Comparison of ENCODE assay signal across 29 cellular contexts in genomic region chr16:88503771-88504488, GRCh38. TPM values are rescaled to one million over a fixed set of nuclear protein-coding genes. Genes with fewer than 3 reads are reported as not detected.
DNase-seq lines count a peak whose midpoint lies in the region; ATAC-seq and TF ChIP-seq lines count a peak whose summit lies in the region.
"Had no signal": no experiment of that assay in that cellular context is flagged by ENCODE, and none has a peak within 500 bp of the region (broad histone marks: within the 10 kb centered on the region; RNA-seq: fewer than 3 reads in every experiment).

No MANE protein-coding gene starts in this region.

- H3K4me1 Mint-ChIP-seq in activated naive CD8-positive, alpha-beta T cell treated with anti-CD3 and anti-CD28 coated beads, Interleukin-2, amount 50 U/mL, for 24 hours = peaks cover 6% of the 10 kb centered on the region
- no peaks in the 10 kb centered on the region for H3K4me1 Mint-ChIP-seq in activated naive CD8-positive, alpha-beta T cell treated with anti-CD3 and anti-CD28 coated beads for 36 hours
- H3K4me1 Mint-ChIP-seq in type B pancreatic cell (ENCODE audit: unreplicated experiment) = peaks cover 1% of the 10 kb centered on the region
- H3K4me1 Mint-ChIP-seq: GM23338 had no signal

- no peaks in the 10 kb centered on the region for H3K36me3 Mint-ChIP-seq in activated naive CD8-positive, alpha-beta T cell treated with anti-CD3 and anti-CD28 coated beads, Interleukin-2, amount 50 U/mL, for 24 hours (ENCODE audit: low read depth)
- peaks cover 1% of the 10 kb centered on the region for H3K36me3 Mint-ChIP-seq in activated naive CD8-positive, alpha-beta T cell treated with anti-CD3 and anti-CD28 coated beads for 36 hours
- H3K36me3 Mint-ChIP-seq in type B pancreatic cell = no peaks in the 10 kb centered on the region
- H3K36me3 Mint-ChIP-seq: memory B cell, T-cell had no signal

- H3K4me3 ChIP-seq in body of pancreas (no peak overlapping the region), mesenchymal stem cell (ENCODE audit: insufficient read depth in 1 of 2, low read depth in 1 of 2, low read length in 2 of 2) (peak overlapping the region in 1 of 2 experiments; percentile 17)
- H3K4me3 ChIP-seq: GM23338, prostate gland, upper lobe of left lung had no signal

- H3K23ac ChIP-seq in mesenchymal stem cell (ENCODE audit: low read length in 2 of 2) = no peak overlapping the region

- H3K4me2 ChIP-seq in mesenchymal stem cell (ENCODE audit: low read length, poor library complexity, severe bottlenecking) = no peak overlapping the region
- H3K4me2 ChIP-seq: GM23338 had no signal

- no peak for ATAC-seq in activated naive CD8-positive, alpha-beta T cell treated with anti-CD3 and anti-CD28 coated beads, Interleukin-2, amount 50 U/mL, for 24 hours
- no peak for ATAC-seq in body of pancreas
- no peak for ATAC-seq in left colon
- ATAC-seq: GM23338, sciatic nerve, T-cell had no signal

- no peak overlapping the region for H4K91ac ChIP-seq in mesenchymal stem cell (ENCODE audit: low read length)

- no peaks in the 10 kb centered on the region for H3K79me1 ChIP-seq in mesenchymal stem cell (replicated peaks; ENCODE audit: low read length, poor library complexity, severe bottlenecking)

- H3K36me3 ChIP-seq in body of pancreas (replicated peaks in 1 of 2; ENCODE audit: insufficient read depth in 1 of 2, low read depth in 2 of 2) (no peaks in the 10 kb centered on the region), mesenchymal stem cell (ENCODE audit: control insufficient read depth in 1 of 2, insufficient read depth in 2 of 2, low read depth in 1 of 2, low read length in 2 of 2) (peaks cover 0 to 16% of the 10 kb centered on the region in 2 experiments)
- H3K36me3 ChIP-seq: prostate gland, upper lobe of left lung had no signal

- H3K9ac ChIP-seq in mesenchymal stem cell (ENCODE audit: low read length) = no peak overlapping the region

- H3K4me1 ChIP-seq in body of pancreas (peaks cover 93% of the 10 kb centered on the region), mesenchymal stem cell (ENCODE audit: control insufficient read depth, insufficient read depth, low read depth, low read length) (peaks cover 10% of the 10 kb centered on the region)

- H3K27ac ChIP-seq in body of pancreas (peak overlapping the region; percentile 83 to 93 (median 90)), mesenchymal stem cell (ENCODE audit: low read length, poor library complexity, severe bottlenecking) (no peak overlapping the region)
- H3K27ac ChIP-seq: prostate gland, upper lobe of left lung had no signal

- no peak for DNase-seq in activated naive CD8-positive, alpha-beta T cell treated with anti-CD3 and anti-CD28 coated beads, Interleukin-2, amount 50 U/mL, for 24 hours
- DNase-seq in activated naive CD8-positive, alpha-beta T cell treated with anti-CD3 and anti-CD28 coated beads for 36 hours = no peak
- DNase-seq in body of pancreas (no peak), mesenchymal stem cell (no peak), type B pancreatic cell (ENCODE audit: extremely low spot score, unreplicated experiment) (no peak), kidney glomerular epithelial cell (lab: John Stamatoyannopoulos, UW) (no peak), GM10266 (ENCODE audit: extremely low spot score) (no peak), left colon (no peak)
- DNase-seq: activated B cell treated with CpG ODN at 0.5 μM for 24 hours; activated gamma-delta T cell treated with Interleukin-2 at 50 U/mL for 16 hours; activated T-cell treated with anti-CD3 and anti-CD28 coated beads, Interleukin-2, amount 50 U/mL, for 48 hours; central memory CD4-positive, alpha-beta T cell; DND-41; foreskin melanocyte; GF-D8; KBM-7; NCI-H187 treated with DMSO at 0.1 percent for 48 hours; NCI-H2171; NCI-H510A; stimulated activated CD4-positive, alpha-beta T cell treated with anti-CD3 and anti-CD28 coated beads, Interleukin-12 subunit alpha, Interleukin-12 subunit beta, amount 100 ng/mL, for 4 hours; stimulated activated CD4-positive, alpha-beta T cell treated with anti-CD3 and anti-CD28 coated beads, Interleukin-4, amount 100 ng/mL, for 1 hour; substantia nigra; T-cell had no signal

- no peak overlapping the region for H3K4me3 Mint-ChIP-seq in activated naive CD8-positive, alpha-beta T cell treated with anti-CD3 and anti-CD28 coated beads, Interleukin-2, amount 50 U/mL, for 24 hours
- no peak overlapping the region for H3K4me3 Mint-ChIP-seq in activated naive CD8-positive, alpha-beta T cell treated with anti-CD3 and anti-CD28 coated beads for 36 hours
- H3K4me3 Mint-ChIP-seq in type B pancreatic cell = no peak overlapping the region
- H3K4me3 Mint-ChIP-seq: activated B cell treated with CpG ODN at 0.5 μM for 24 hours; dendritic cell treated with granulocyte-macrophage colony-stimulating factor and Interleukin-4, amounts not matched to agents 40 ng/mL and 50 ng/mL, for 4 days; GM23338; memory B cell; T-cell had no signal

- H3K4ac ChIP-seq in mesenchymal stem cell (ENCODE audit: low read depth in 1 of 2, low read length in 2 of 2) = no peak overlapping the region

- 48 to 54% methylated on average over 5 to 13 of the region's 13 CpGs for WGBS in body of pancreas, 2 donors
- WGBS in mesenchymal stem cell = 92% methylated on average over 11 of the region's 13 CpGs

- no peak overlapping the region for H2AK5ac ChIP-seq in mesenchymal stem cell (ENCODE audit: low read length, severe bottlenecking)

- H3K18ac ChIP-seq in mesenchymal stem cell (ENCODE audit: low read depth in 1 of 2, low read length in 2 of 2) = no peak overlapping the region

- TF ChIP-seq CTCF in body of pancreas (IDR thresholded peaks at IDR 0.05) = no peak
- TF ChIP-seq CTCF in type B pancreatic cell (conservative IDR thresholded peaks at IDR 0.05) = no peak
- TF ChIP-seq CTCF in GM10266 (IDR thresholded peaks at IDR 0.05; ENCODE audit: control insufficient read depth, insufficient read depth, low read depth, missing control alignments) = no peak

- no peak overlapping the region for H2BK120ac ChIP-seq in mesenchymal stem cell (ENCODE audit: low read depth, low read length)

- H3K27me3 ChIP-seq in body of pancreas (no peaks in the 10 kb centered on the region), mesenchymal stem cell (ENCODE audit: control insufficient read depth in 1 of 2, insufficient read depth in 1 of 2, low read length in 2 of 2) (no peaks in the 10 kb centered on the region)
- H3K27me3 ChIP-seq: upper lobe of left lung had no signal

- H2BK15ac ChIP-seq in mesenchymal stem cell (ENCODE audit: low read depth, poor library complexity, severe bottlenecking) = peak overlapping the region; percentile 45

- peak overlapping the region; percentile 49 for H3K27ac Mint-ChIP-seq in activated naive CD8-positive, alpha-beta T cell treated with anti-CD3 and anti-CD28 coated beads, Interleukin-2, amount 50 U/mL, for 24 hours
- no peak overlapping the region for H3K27ac Mint-ChIP-seq in activated naive CD8-positive, alpha-beta T cell treated with anti-CD3 and anti-CD28 coated beads for 36 hours
- H3K27ac Mint-ChIP-seq in type B pancreatic cell = peak overlapping the region; percentile 64
- H3K27ac Mint-ChIP-seq: activated B cell treated with CpG ODN at 0.5 μM for 24 hours; dendritic cell treated with granulocyte-macrophage colony-stimulating factor and Interleukin-4, amounts not matched to agents 40 ng/mL and 50 ng/mL, for 4 days; GM23338; memory B cell; T-cell had no signal

- H3K9me3 ChIP-seq in body of pancreas = no peaks in the 10 kb centered on the region
- no peaks in the 10 kb centered on the region for H3K9me3 ChIP-seq in mesenchymal stem cell (ENCODE audit: control insufficient read depth, low read length)
- H3K9me3 ChIP-seq: prostate gland, upper lobe of left lung had no signal

- intact Hi-C loops in body of pancreas (cut with DNase I) = no loop called here
- intact Hi-C loops in left colon (cut with DNase I, micrococcal nuclease) = no loop called here

- H3K9me3 Mint-ChIP-seq in activated naive CD8-positive, alpha-beta T cell treated with anti-CD3 and anti-CD28 coated beads, Interleukin-2, amount 50 U/mL, for 24 hours = no peaks in the 10 kb centered on the region
- no peaks in the 10 kb centered on the region for H3K9me3 Mint-ChIP-seq in activated naive CD8-positive, alpha-beta T cell treated with anti-CD3 and anti-CD28 coated beads for 36 hours
- H3K9me3 Mint-ChIP-seq in type B pancreatic cell = no peaks in the 10 kb centered on the region
- H3K9me3 Mint-ChIP-seq: activated B cell treated with CpG ODN at 0.5 μM for 24 hours; dendritic cell treated with granulocyte-macrophage colony-stimulating factor and Interleukin-4, amounts not matched to agents 40 ng/mL and 50 ng/mL, for 4 days; GM23338; memory B cell; T-cell had no signal

- H2BK5ac ChIP-seq in mesenchymal stem cell (ENCODE audit: low read depth, low read length, poor library complexity, severe bottlenecking) = no peak overlapping the region

- no peak for TF ChIP-seq POLR2A in body of pancreas (IDR thresholded peaks at IDR 0.05)

- H3K14ac ChIP-seq in mesenchymal stem cell (ENCODE audit: low read length in 2 of 2) = no peak overlapping the region

- no peak overlapping the region for H2BK12ac ChIP-seq in mesenchymal stem cell (ENCODE audit: low read length in 2 of 2)

- H3K27me3 Mint-ChIP-seq in activated naive CD8-positive, alpha-beta T cell treated with anti-CD3 and anti-CD28 coated beads, Interleukin-2, amount 50 U/mL, for 24 hours = no peaks in the 10 kb centered on the region
- no peaks in the 10 kb centered on the region for H3K27me3 Mint-ChIP-seq in activated naive CD8-positive, alpha-beta T cell treated with anti-CD3 and anti-CD28 coated beads for 36 hours
- H3K27me3 Mint-ChIP-seq in type B pancreatic cell = no peaks in the 10 kb centered on the region
- H3K27me3 Mint-ChIP-seq: activated B cell treated with CpG ODN at 0.5 μM for 24 hours, memory B cell, T-cell had no signal

- H2AFZ ChIP-seq in mesenchymal stem cell (ENCODE audit: low read depth, low read length) = no peak overlapping the region
- H2AFZ ChIP-seq: GM23338 had no signal

- H4K8ac ChIP-seq in mesenchymal stem cell (ENCODE audit: low read length) = no peak overlapping the region

RNA-seq across cellular contexts. Expression of gene ZFPM1, which starts 50.9 kb away (rescaled TPM):
- 1 to 10 TPM; 6.7 to 6.9 TPM for total RNA-seq in activated naive CD8-positive, alpha-beta T cell treated with anti-CD3 and anti-CD28 coated beads for 36 hours
- total RNA-seq in body of pancreas (10 to 100 TPM; 10.9 to 11.4 TPM), type B pancreatic cell (ENCODE audit: low replicate concordance) (24.0 and 26.7 TPM in 2 replicates), left colon (10 to 100 TPM in 1 of 2 donors, 1 to 10 TPM in 1; 8.0 to 11.3 TPM)
- polyA plus RNA-seq in mesenchymal stem cell (2013, experiment 1 of 2) = 3.4 TPM
- polyA plus RNA-seq in mesenchymal stem cell (2013, experiment 2 of 2) = 3.4 TPM
